29 cellular contexts compared by ENCODE assay signal in the genomic region with DNA sequence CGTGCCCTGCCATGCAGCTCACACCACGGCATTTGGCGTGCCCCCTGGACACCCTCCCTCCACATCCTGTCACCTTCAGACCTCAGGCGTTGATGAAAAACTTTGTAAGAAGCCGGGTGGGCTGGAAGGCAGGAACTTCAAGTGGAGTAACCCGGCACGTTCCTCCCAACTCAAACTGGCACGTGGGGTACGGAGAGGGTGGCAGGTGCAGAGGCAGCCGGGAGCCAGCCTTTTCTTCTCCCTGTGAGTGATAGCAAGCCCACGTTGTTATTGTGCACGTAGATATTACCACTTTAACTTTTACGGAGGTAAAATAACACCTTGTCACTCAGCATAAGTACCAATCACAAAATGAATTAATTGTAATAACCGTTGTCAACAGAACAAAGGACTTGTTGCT.
"Had no signal": no experiment of that assay in that cellular context is flagged by ENCODE, and none has a peak within 500 bp of the region (broad histone marks: within the 10 kb centered on the region; RNA-seq: fewer than 3 reads in every experiment).

No MANE protein-coding gene starts in this region.

- H3K27me3 ChIP-seq: testis, thyroid gland, transverse colon, upper lobe of right lung had no signal

- H3K27ac ChIP-seq: lower lobe of right lung, pancreas, prostate gland, skin epidermis, stomach, testis, thyroid gland, transverse colon, upper lobe of right lung had no signal

- H3K9me3 ChIP-seq: lower lobe of right lung, pancreas, prostate gland, stomach, testis, thyroid gland, transverse colon, upper lobe of right lung had no signal

- H3K36me3 ChIP-seq: lower lobe of right lung, pancreas, prostate gland, stomach, thyroid gland, transverse colon, upper lobe of right lung had no signal

- H3K4me3 ChIP-seq: lower lobe of right lung, pancreas, prostate gland, skin epidermis, stomach, testis, thyroid gland, transverse colon, upper lobe of right lung had no signal

- DNase-seq: hippocampal formation; kidney glomerular epithelial cell; left cardiac atrium; left ventricle myocardium superior; lower lobe of right lung; mammary epithelial cell; mesenchymal stem cell; naive B cell; natural killer cell; nephron progenitor cell; pancreas; posterior cingulate gyrus; retina; right cardiac atrium; stimulated activated CD4-positive, alpha-beta T cell treated with anti-CD3 and anti-CD28 coated beads, Interleukin-12 subunit alpha, Interleukin-12 subunit beta, amount 100 ng/mL, for 4 hours; stimulated activated CD4-positive, alpha-beta T cell treated with anti-CD3 and anti-CD28 coated beads, Interleukin-15, amount 100 ng/mL, for 24 hours; stimulated activated CD4-positive, alpha-beta T cell treated with anti-CD3 and anti-CD28 coated beads, Interleukin-2, amount 100 ng/mL, for 24 hours; stimulated activated CD4-positive, alpha-beta T cell treated with anti-CD3 and anti-CD28 coated beads, Interleukin-4, amount 100 ng/mL, for 1 hour; stimulated activated naive B cell treated with anti-CD40 and anti-IgM and Interleukin-4, amounts not matched to agents 10 μg/mL and 1 μg/mL and 100 μg/mL, for 72 hours; stimulated activated naive CD8-positive, alpha-beta T cell treated with anti-CD3 and anti-CD28 coated beads, Interleukin-15, Interleukin-2, amounts not matched to agents 100 U/mL and 50 U/mL, for 24 hours; stomach; testis; thyroid gland; transverse colon; upper lobe of right lung had no signal

- H3K4me1 ChIP-seq: lower lobe of right lung, pancreas, prostate gland, stomach, testis, thyroid gland, transverse colon, upper lobe of right lung had no signal

- ATAC-seq: left cardiac atrium; left lobe of liver; left ventricle myocardium superior; lower lobe of right lung; natural killer cell; pancreas; right cardiac atrium; sciatic nerve; stimulated activated naive B cell treated with anti-CD40 and anti-IgM and Interleukin-4, amounts not matched to agents 10 μg/mL and 1 μg/mL and 100 μg/mL, for 72 hours; stimulated activated naive CD8-positive, alpha-beta T cell treated with anti-CD3 and anti-CD28 coated beads, Interleukin-15, Interleukin-2, amounts not matched to agents 100 U/mL and 50 U/mL, for 24 hours; upper lobe of right lung had no signal
